In genomic region chr2:85420743-85421705, GRCh38 we compare ENCODE assay signal across 8 cellular contexts. TPM values are rescaled to one million over a fixed set of nuclear protein-coding genes. Genes with fewer than 3 reads are reported as not detected.
A peak's percentile ranks its signal among the peaks of the same experiment; 100 is the strongest.
DNase-seq lines count a peak whose midpoint lies in the region; ATAC-seq and TF ChIP-seq lines count a peak whose summit lies in the region.

No MANE protein-coding gene starts in this region.

- peak overlapping the region; percentile 89 for H2AFZ ChIP-seq in Loucy (ENCODE audit: low read length)

- H3K4me3 ChIP-seq in Loucy (ENCODE audit: low read length, poor library complexity, severe bottlenecking) (peak overlapping the region; percentile 65), SJSA1 (no peak overlapping the region), gastroesophageal sphincter (peak overlapping the region in 1 of 2 donors; percentile 26), thymus (ENCODE audit: low read length) (no peak overlapping the region)

- 65 to 67% methylated on average over 8 to 18 of the region's 31 CpGs for WGBS in gastroesophageal sphincter (ENCODE audit: low coverage in 1 of 2), 2 donors
- WGBS in thymus, result 60% methylated on average over 31 of the region's 31 CpGs

- TF ChIP-seq CTCF in Loucy (conservative IDR thresholded peaks at IDR 0.05; ENCODE audit: low read length) (peak; percentile 99), gastroesophageal sphincter (IDR thresholded peaks at IDR 0.05) (peak in 3 of 4 experiments; percentile 100), osteocyte (IDR thresholded peaks at IDR 0.05) (peak; percentile 100)

- no peak for TF ChIP-seq POLR2A in gastroesophageal sphincter (IDR thresholded peaks at IDR 0.05)

- no peaks in the 10 kb centered on the region for H4K20me1 ChIP-seq in Loucy (ENCODE audit: insufficient read depth, low read length, poor library complexity, severe bottlenecking)

- no peaks in the 10 kb centered on the region for H3K9me3 Mint-ChIP-seq in osteocyte (ENCODE audit: unreplicated experiment)

- DNase-seq in EH (ENCODE audit: low read depth) (peak; percentile 81), H4 (ENCODE audit: low spot score) (peak; percentile 78), SJSA1 (ENCODE audit: low read depth in 1 of 2, low spot score in 2 of 2) (peak; percentile 88 to 89), osteocyte (ENCODE audit: extremely low spot score, unreplicated experiment) (peak; percentile 96)
- DNase-seq in activated naive CD4-positive, alpha-beta T cell treated with Interleukin-2 at 50 U/mL for 16 hours, result peak; percentile 93

- no peak for TF ChIP-seq EP300 in gastroesophageal sphincter (IDR thresholded peaks at IDR 0.05)

- H3K79me2 ChIP-seq in Loucy (ENCODE audit: insufficient read depth, low read length), result peaks cover 8% of the 10 kb centered on the region; the same call in 1 of the 2 replicates

- H3K27ac Mint-ChIP-seq in osteocyte (ENCODE audit: unreplicated experiment), result peak overlapping the region; percentile 78

- peak overlapping the region; percentile 71 for H3K4me2 ChIP-seq in Loucy (ENCODE audit: low read depth, low read length, poor library complexity, severe bottlenecking)

- H3K36me3 Mint-ChIP-seq in osteocyte (ENCODE audit: unreplicated experiment), result no peaks in the 10 kb centered on the region

- peak; percentile 64 for ATAC-seq in gastroesophageal sphincter

- H3K9me2 ChIP-seq in Loucy (replicated peaks; ENCODE audit: low read depth, low read length), result no peaks in the 10 kb centered on the region

- H3K36me3 ChIP-seq in Loucy (ENCODE audit: insufficient read depth, low read length) (no peaks in the 10 kb centered on the region), SJSA1 (no peaks in the 10 kb centered on the region), gastroesophageal sphincter (no peaks in the 10 kb centered on the region), thymus (ENCODE audit: control insufficient read depth, insufficient read depth) (no peaks in the 10 kb centered on the region)

- H3K4me1 ChIP-seq in Loucy (ENCODE audit: insufficient read depth, low read length, poor library complexity, severe bottlenecking) (peaks cover 40% of the 10 kb centered on the region), SJSA1 (replicated peaks) (peaks cover 21% of the 10 kb centered on the region), gastroesophageal sphincter (peaks cover 0 to 37% (median 15%) of the 10 kb centered on the region in 3 donors), thymus (ENCODE audit: control insufficient read depth, insufficient read depth, low read length) (peaks cover 16% of the 10 kb centered on the region)

- H3K27me3 Mint-ChIP-seq in osteocyte (ENCODE audit: unreplicated experiment), result no peaks in the 10 kb centered on the region

- peak overlapping the region; percentile 41 for H3K4me3 Mint-ChIP-seq in osteocyte (ENCODE audit: unreplicated experiment)

- H3F3A ChIP-seq in Loucy (ENCODE audit: low read depth), result no peaks in the 10 kb centered on the region

- H3K27me3 ChIP-seq in Loucy (ENCODE audit: insufficient read depth, low read length, poor library complexity, severe bottlenecking), result no peaks in the 10 kb centered on the region
- no peaks in the 10 kb centered on the region for H3K27me3 ChIP-seq in SJSA1 (replicated peaks)
- H3K27me3 ChIP-seq in gastroesophageal sphincter, result no peaks in the 10 kb centered on the region
- no peaks in the 10 kb centered on the region for H3K27me3 ChIP-seq in thymus (ENCODE audit: control insufficient read depth, insufficient read depth)

- H3K9ac ChIP-seq in Loucy (ENCODE audit: low read depth, low read length, poor library complexity, severe bottlenecking), result peak overlapping the region; percentile 55

- H3K4me1 Mint-ChIP-seq in osteocyte (ENCODE audit: unreplicated experiment), result peaks cover 22% of the 10 kb centered on the region

- H3K9me3 ChIP-seq in Loucy (ENCODE audit: insufficient read depth, low read depth, low read length) (no peaks in the 10 kb centered on the region), SJSA1 (replicated peaks) (no peaks in the 10 kb centered on the region), gastroesophageal sphincter (no peaks in the 10 kb centered on the region), thymus (ENCODE audit: control insufficient read depth) (no peaks in the 10 kb centered on the region)

- H3K27ac ChIP-seq in SJSA1, result no peak overlapping the region
- peak overlapping the region in 3 of 4 donors; percentile 90 to 97 (median 92) for H3K27ac ChIP-seq in gastroesophageal sphincter
- peak overlapping the region; percentile 43 for H3K27ac ChIP-seq in thymus (ENCODE audit: low read depth)

RNA-seq across cellular contexts. Expression of gene SH2D6, which starts 2.5 kb away (rescaled TPM):
- not detected in 2 replicates for total RNA-seq in H4 (2014; rRNA removed; shearing (Covaris generic))
- not detected in 2 replicates for total RNA-seq in SJSA1 (2014; rRNA removed; shearing (Covaris generic))
- total RNA-seq in gastroesophageal sphincter (not detected), osteocyte (0.51 and 1.6 TPM in 2 replicates)
- 0.55 TPM for polyA plus RNA-seq in thymus

RNA-seq across cellular contexts. Expression of gene CAPG, which starts 10.9 kb away (rescaled TPM):
- total RNA-seq in H4 (2014; rRNA removed; shearing (Covaris generic)), result 286 and 301 TPM in 2 replicates
- total RNA-seq in SJSA1 (2014; rRNA removed; shearing (Covaris generic)), result 0.60 and 1.4 TPM in 2 replicates
- total RNA-seq in gastroesophageal sphincter, result 10 to 100 TPM; 42.2 to 69.2 (median 60.2) TPM
- total RNA-seq in osteocyte, result 32.2 and 32.8 TPM in 2 replicates
- 118 TPM for polyA plus RNA-seq in thymus

Comparison
In these comparisons a context has a peak if more than half of its experiments do, and no peak if none do; other contexts are left out.
1. RNA of gene CAPG, which starts 10.9 kb away (total RNA-seq): 286 to 301 TPM in H4, 42.2 to 69.2 TPM in gastroesophageal sphincter and 32.2 to 32.8 TPM in osteocyte; 0.60 to 1.4 TPM in SJSA1; every median in the first group is over 10 times any median in the second.
2. Peak in every context shown above with its lines, with median percentiles within 50 percentile points of each other: DNase-seq and CTCF ChIP-seq.